Comparison of ENCODE assay signal across 19 cellular contexts in the genomic region with DNA sequence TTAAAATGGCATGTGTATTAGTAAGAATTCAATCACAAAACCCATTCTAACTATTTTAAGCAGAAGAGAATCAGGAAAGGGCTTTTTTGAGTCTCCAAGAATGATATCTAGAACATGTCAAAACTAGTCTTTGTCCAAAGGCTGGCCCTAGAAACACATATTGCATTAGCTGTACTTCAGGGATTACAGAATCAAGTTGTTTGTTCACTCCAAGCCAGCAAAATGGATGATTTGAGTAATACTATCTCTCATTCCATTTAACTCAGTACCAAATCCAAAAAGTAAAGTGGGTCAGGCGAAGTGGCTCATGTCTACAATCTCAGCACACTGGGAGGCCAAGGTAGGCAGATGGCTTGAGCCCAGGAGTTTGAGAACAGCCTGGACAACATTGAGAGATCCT. TPM values are rescaled to one million over a fixed set of nuclear protein-coding genes. Genes with fewer than 3 reads are reported as not detected.
DNase-seq lines count a peak whose midpoint lies in the region; ATAC-seq and TF ChIP-seq lines count a peak whose summit lies in the region.
"Had no signal": no experiment of that assay in that cellular context is flagged by ENCODE, and none has a peak within 500 bp of the region (broad histone marks: within the 10 kb centered on the region; RNA-seq: fewer than 3 reads in every experiment).

No MANE protein-coding gene starts in this region.

- intact Hi-C loops in activated T-helper 1 cell treated with anti-CD3 and anti-CD28 coated beads, Interleukin-12 subunit alpha, Interleukin-12 subunit beta, Interleukin-2, Interleukin-4 antibody, amounts not matched to agents 30 ng/mL and 10 ng/mL and 1 ng/mL, durations not matched to agents 14 hours and 24 hours and 36 hours (cut with micrococcal nuclease) = no loop called here

- H2BK12ac ChIP-seq in mesenchymal stem cell (ENCODE audit: low read length in 2 of 2) = no peak overlapping the region

- no peak overlapping the region for H2BK15ac ChIP-seq in mesenchymal stem cell (ENCODE audit: low read depth, poor library complexity, severe bottlenecking)

- H3K4me1 ChIP-seq in mesenchymal stem cell (ENCODE audit: control insufficient read depth, insufficient read depth, low read depth, low read length) (no peaks in the 10 kb centered on the region), GM23338 (ENCODE audit: insufficient read depth) (peaks cover 5% of the 10 kb centered on the region; the same call in 1 of the 2 replicates)

- peaks cover 13% of the 10 kb centered on the region for H3K79me2 ChIP-seq in GM23338 (replicated peaks; ENCODE audit: insufficient read depth)

- H3K36me3 ChIP-seq in mesenchymal stem cell (ENCODE audit: control insufficient read depth in 1 of 2, insufficient read depth in 2 of 2, low read depth in 1 of 2, low read length in 2 of 2) = peaks cover 0 to 68% of the 10 kb centered on the region in 2 experiments
- peaks cover 9% of the 10 kb centered on the region; the same call in 1 of the 2 replicates for H3K36me3 ChIP-seq in GM23338 (ENCODE audit: insufficient read depth)

- no peak for DNase-seq in activated T-cell treated with anti-CD3 and anti-CD28 coated beads, Interleukin-2, amount 50 U/mL, for 72 hours
- no peak for DNase-seq in activated T-cell treated with anti-CD3 and anti-CD28 coated beads, Interleukin-2, amount 50 U/mL, for 1 hour
- DNase-seq in fibroblast of gingiva (ENCODE audit: low read depth) = peak; percentile 15
- no peak for DNase-seq in mesenchymal stem cell
- DNase-seq in activated T-helper 1 cell treated with anti-CD3 and anti-CD28 coated beads, Interleukin-12 subunit alpha, Interleukin-12 subunit beta, Interleukin-2, Interleukin-4 antibody, amounts not matched to agents 30 ng/mL and 10 ng/mL and 1 ng/mL, durations not matched to agents 14 hours and 24 hours and 36 hours (ENCODE audit: low spot score) = no peak
- no peak for DNase-seq in GM23338 (ENCODE audit: low spot score)
- DNase-seq in mesenteric fat pad (ENCODE audit: low spot score) = no peak
- DNase-seq: Calu3; CD4-positive, alpha-beta memory T cell; DMS79; GOT3; KBM-7; NCI-H1417 treated with DMSO at 0.1 percent for 48 hours; NCI-H1930; NCI-H2171 treated with DMSO at 0.1 percent for 48 hours; NCI-H446 treated with DMSO at 0.1 percent for 48 hours; NK-92 treated with Interleukin-12 subunit alpha and Interleukin-12 subunit beta, amount 100 ng/mL, for 24 hours had no signal

- no peak overlapping the region for H3K27ac ChIP-seq in mesenchymal stem cell (ENCODE audit: low read length, poor library complexity, severe bottlenecking)
- H3K27ac ChIP-seq in GM23338 (ENCODE audit: low read depth) = no peak overlapping the region
- H3K27ac ChIP-seq: 22Rv1 had no signal

- H2AFZ ChIP-seq in mesenchymal stem cell (ENCODE audit: low read depth, low read length) (no peak overlapping the region), GM23338 (no peak overlapping the region)

- H4K8ac ChIP-seq in mesenchymal stem cell (ENCODE audit: low read length) = no peak overlapping the region

- H3K23ac ChIP-seq in mesenchymal stem cell (ENCODE audit: low read length in 2 of 2) = no peak overlapping the region

- H3K4me3 ChIP-seq in mesenchymal stem cell (ENCODE audit: insufficient read depth in 1 of 2, low read depth in 1 of 2, low read length in 2 of 2) = no peak overlapping the region
- H3K4me3 ChIP-seq in GM23338 = no peak overlapping the region

- H3K18ac ChIP-seq in mesenchymal stem cell (ENCODE audit: low read depth in 1 of 2, low read length in 2 of 2) = no peak overlapping the region

- no peaks in the 10 kb centered on the region for H3K9me3 ChIP-seq in mesenchymal stem cell (ENCODE audit: control insufficient read depth, low read length)

- H2AK5ac ChIP-seq in mesenchymal stem cell (ENCODE audit: low read length, severe bottlenecking) = no peak overlapping the region

- peaks cover 7% of the 10 kb centered on the region for H3K4me1 Mint-ChIP-seq in activated T-cell treated with anti-CD3 and anti-CD28 coated beads, Interleukin-2, amount 50 U/mL, for 72 hours (ENCODE audit: low read depth)
- peaks cover 16% of the 10 kb centered on the region for H3K4me1 Mint-ChIP-seq in activated T-helper 17 cell treated with anti-CD3 and anti-CD28 coated beads, Interleukin-2, amount 50 U/mL, for 72 hours
- peaks cover 5% of the 10 kb centered on the region for H3K4me1 Mint-ChIP-seq in activated T-helper 1 cell treated with anti-CD3 and anti-CD28 coated beads, Interleukin-12 subunit alpha, Interleukin-12 subunit beta, Interleukin-2, Interleukin-4 antibody, amounts not matched to agents 30 ng/mL and 10 ng/mL and 1 ng/mL, durations not matched to agents 14 hours and 24 hours and 36 hours (ENCODE audit: low read depth)
- peaks cover 2% of the 10 kb centered on the region; the same call in 1 of the 3 replicates for H3K4me1 Mint-ChIP-seq in GM23338

- H4K20me1 ChIP-seq in GM23338 (replicated peaks; ENCODE audit: insufficient read depth) = no peaks in the 10 kb centered on the region

- no peak for TF ChIP-seq CTCF in GM23338 (conservative IDR thresholded peaks at IDR 0.05; ENCODE audit: low read depth in 2 of 2)

- no peak overlapping the region for H4K91ac ChIP-seq in mesenchymal stem cell (ENCODE audit: low read length)

- no peak overlapping the region for H3K14ac ChIP-seq in mesenchymal stem cell (ENCODE audit: low read length in 2 of 2)

- peak overlapping the region; percentile 6 for H3K27ac Mint-ChIP-seq in activated T-cell treated with anti-CD3 and anti-CD28 coated beads, Interleukin-2, amount 50 U/mL, for 72 hours
- H3K27ac Mint-ChIP-seq in activated T-helper 17 cell treated with anti-CD3 and anti-CD28 coated beads, Interleukin-2, amount 50 U/mL, for 72 hours = peak overlapping the region; percentile 1
- H3K27ac Mint-ChIP-seq in activated T-helper 1 cell treated with anti-CD3 and anti-CD28 coated beads, Interleukin-12 subunit alpha, Interleukin-12 subunit beta, Interleukin-2, Interleukin-4 antibody, amounts not matched to agents 30 ng/mL and 10 ng/mL and 1 ng/mL, durations not matched to agents 14 hours and 24 hours and 36 hours = no peak overlapping the region
- H3K27ac Mint-ChIP-seq in GM23338 = no peak overlapping the region

- H3K4me3 Mint-ChIP-seq in activated T-cell treated with anti-CD3 and anti-CD28 coated beads, Interleukin-2, amount 50 U/mL, for 72 hours = no peak overlapping the region
- H3K4me3 Mint-ChIP-seq in activated T-helper 17 cell treated with anti-CD3 and anti-CD28 coated beads, Interleukin-2, amount 50 U/mL, for 72 hours = no peak overlapping the region
- no peak overlapping the region for H3K4me3 Mint-ChIP-seq in activated T-helper 1 cell treated with anti-CD3 and anti-CD28 coated beads, Interleukin-12 subunit alpha, Interleukin-12 subunit beta, Interleukin-2, Interleukin-4 antibody, amounts not matched to agents 30 ng/mL and 10 ng/mL and 1 ng/mL, durations not matched to agents 14 hours and 24 hours and 36 hours
- H3K4me3 Mint-ChIP-seq in GM23338 = no peak overlapping the region
- H3K4me3 Mint-ChIP-seq: CD4-positive, alpha-beta memory T cell had no signal

- no peaks in the 10 kb centered on the region for H3K27me3 ChIP-seq in mesenchymal stem cell (ENCODE audit: control insufficient read depth in 1 of 2, insufficient read depth in 1 of 2, low read length in 2 of 2)
- H3K27me3 ChIP-seq in GM23338 (ENCODE audit: insufficient read depth) = no peaks in the 10 kb centered on the region

- H3K4me2 ChIP-seq in mesenchymal stem cell (ENCODE audit: low read length, poor library complexity, severe bottlenecking) (no peak overlapping the region), GM23338 (no peak overlapping the region)

- H3K9me3 Mint-ChIP-seq in activated T-cell treated with anti-CD3 and anti-CD28 coated beads, Interleukin-2, amount 50 U/mL, for 72 hours = no peaks in the 10 kb centered on the region
- no peaks in the 10 kb centered on the region for H3K9me3 Mint-ChIP-seq in activated T-helper 17 cell treated with anti-CD3 and anti-CD28 coated beads, Interleukin-2, amount 50 U/mL, for 72 hours
- H3K9me3 Mint-ChIP-seq in activated T-helper 1 cell treated with anti-CD3 and anti-CD28 coated beads, Interleukin-12 subunit alpha, Interleukin-12 subunit beta, Interleukin-2, Interleukin-4 antibody, amounts not matched to agents 30 ng/mL and 10 ng/mL and 1 ng/mL, durations not matched to agents 14 hours and 24 hours and 36 hours = no peaks in the 10 kb centered on the region
- H3K9me3 Mint-ChIP-seq in GM23338 = no peaks in the 10 kb centered on the region
- H3K9me3 Mint-ChIP-seq: CD4-positive, alpha-beta memory T cell had no signal

- no peaks in the 10 kb centered on the region for H3K9me2 ChIP-seq in GM23338 (ENCODE audit: insufficient read depth)

- no peaks in the 10 kb centered on the region for H3K27me3 Mint-ChIP-seq in activated T-cell treated with anti-CD3 and anti-CD28 coated beads, Interleukin-2, amount 50 U/mL, for 72 hours (ENCODE audit: low read depth)
- no peaks in the 10 kb centered on the region for H3K27me3 Mint-ChIP-seq in activated T-helper 17 cell treated with anti-CD3 and anti-CD28 coated beads, Interleukin-2, amount 50 U/mL, for 72 hours
- no peaks in the 10 kb centered on the region for H3K27me3 Mint-ChIP-seq in activated T-helper 1 cell treated with anti-CD3 and anti-CD28 coated beads, Interleukin-12 subunit alpha, Interleukin-12 subunit beta, Interleukin-2, Interleukin-4 antibody, amounts not matched to agents 30 ng/mL and 10 ng/mL and 1 ng/mL, durations not matched to agents 14 hours and 24 hours and 36 hours (ENCODE audit: insufficient read depth)
- no peaks in the 10 kb centered on the region for H3K27me3 Mint-ChIP-seq in GM23338 (ENCODE audit: insufficient read depth, low read depth, poor library complexity)
- H3K27me3 Mint-ChIP-seq: CD4-positive, alpha-beta memory T cell had no signal

- H2BK120ac ChIP-seq in mesenchymal stem cell (ENCODE audit: low read depth, low read length) = no peak overlapping the region

- H3F3A ChIP-seq in GM23338 (replicated peaks; ENCODE audit: low read depth) = no peaks in the 10 kb centered on the region

- H3K36me3 Mint-ChIP-seq in activated T-cell treated with anti-CD3 and anti-CD28 coated beads, Interleukin-2, amount 50 U/mL, for 72 hours (ENCODE audit: insufficient read depth in 2 of 2) = peaks cover 0 to 2% of the 10 kb centered on the region in 2 donors
- peaks cover 85% of the 10 kb centered on the region for H3K36me3 Mint-ChIP-seq in activated T-helper 17 cell treated with anti-CD3 and anti-CD28 coated beads, Interleukin-2, amount 50 U/mL, for 72 hours (ENCODE audit: low read depth)
- H3K36me3 Mint-ChIP-seq in activated T-helper 1 cell treated with anti-CD3 and anti-CD28 coated beads, Interleukin-12 subunit alpha, Interleukin-12 subunit beta, Interleukin-2, Interleukin-4 antibody, amounts not matched to agents 30 ng/mL and 10 ng/mL and 1 ng/mL, durations not matched to agents 14 hours and 24 hours and 36 hours (ENCODE audit: low read depth) = peaks cover 24% of the 10 kb centered on the region
- H3K36me3 Mint-ChIP-seq in GM23338 (ENCODE audit: low read depth) = peaks cover 27% of the 10 kb centered on the region

- H2BK5ac ChIP-seq in mesenchymal stem cell (ENCODE audit: low read depth, low read length, poor library complexity, severe bottlenecking) = no peak overlapping the region

- ATAC-seq in activated T-cell treated with anti-CD3 and anti-CD28 coated beads, Interleukin-2, amount 50 U/mL, for 72 hours (replicated peaks in 1 of 2) = no peak
- no peak for ATAC-seq in activated T-helper 17 cell treated with anti-CD3 and anti-CD28 coated beads, Interleukin-2, amount 50 U/mL, for 72 hours (replicated peaks)
- no peak for ATAC-seq in GM23338

- WGBS in mesenchymal stem cell = 100% methylated on average over 1 of the region's 1 CpG

- peaks cover 8% of the 10 kb centered on the region for H3K79me1 ChIP-seq in mesenchymal stem cell (replicated peaks; ENCODE audit: low read length, poor library complexity, severe bottlenecking)

- peak overlapping the region; percentile 52 for H3K9ac ChIP-seq in mesenchymal stem cell (ENCODE audit: low read length)

- H3K4ac ChIP-seq in mesenchymal stem cell (ENCODE audit: low read depth in 1 of 2, low read length in 2 of 2) = no peak overlapping the region

RNA-seq across cellular contexts. Expression of gene ATF2, which starts 41.3 kb away (rescaled TPM):
- 10 to 100 TPM; 65.8 to 67.0 TPM for total RNA-seq in activated T-cell treated with anti-CD3 and anti-CD28 coated beads, Interleukin-2, amount 50 U/mL, for 72 hours
- total RNA-seq in activated T-helper 17 cell treated with anti-CD3 and anti-CD28 coated beads, Interleukin-2, amount 50 U/mL, for 72 hours = 10 to 100 TPM; 57.5 to 64.1 TPM
- 47.5 TPM for polyA plus RNA-seq in mesenchymal stem cell (2013, experiment 1 of 2)
- polyA plus RNA-seq in mesenchymal stem cell (2013, experiment 2 of 2) = 49.2 TPM
- 57.0 and 59.7 TPM in 2 replicates for total RNA-seq in activated T-helper 1 cell treated with anti-CD3 and anti-CD28 coated beads, Interleukin-12 subunit alpha, Interleukin-12 subunit beta, Interleukin-2, Interleukin-4 antibody, amounts not matched to agents 30 ng/mL and 10 ng/mL and 1 ng/mL, durations not matched to agents 14 hours and 24 hours and 36 hours
- 56.2 and 63.1 TPM in 2 replicates for total RNA-seq in GM23338 (2014; rRNA removed; shearing (Covaris generic))
- polyA plus RNA-seq in GM23338 (2016; fragmentation: Nextera tagmentation; extraction: Ambion mirVana) = 20.3 and 23.6 TPM in 2 replicates
- 51.5 TPM for total RNA-seq in mesenteric fat pad

RNA-seq across cellular contexts. Expression of gene ATP5MC3, which starts 54.8 kb away (rescaled TPM):
- total RNA-seq in activated T-cell treated with anti-CD3 and anti-CD28 coated beads, Interleukin-2, amount 50 U/mL, for 72 hours = 100 to 1,000 TPM; 186 to 210 TPM
- 100 to 1,000 TPM; 200 to 416 TPM for total RNA-seq in activated T-helper 17 cell treated with anti-CD3 and anti-CD28 coated beads, Interleukin-2, amount 50 U/mL, for 72 hours
- polyA plus RNA-seq in mesenchymal stem cell (2013, experiment 1 of 2) = 316 TPM
- 331 TPM for polyA plus RNA-seq in mesenchymal stem cell (2013, experiment 2 of 2)
- total RNA-seq in activated T-helper 1 cell treated with anti-CD3 and anti-CD28 coated beads, Interleukin-12 subunit alpha, Interleukin-12 subunit beta, Interleukin-2, Interleukin-4 antibody, amounts not matched to agents 30 ng/mL and 10 ng/mL and 1 ng/mL, durations not matched to agents 14 hours and 24 hours and 36 hours = 365 and 380 TPM in 2 replicates
- total RNA-seq in GM23338 (2014; rRNA removed; shearing (Covaris generic)) = 185 and 189 TPM in 2 replicates
- 531 and 557 TPM in 2 replicates for polyA plus RNA-seq in GM23338 (2016; fragmentation: Nextera tagmentation; extraction: Ambion mirVana)
- total RNA-seq in mesenteric fat pad = 269 TPM

Comparison
In these comparisons a context has a peak if more than half of its experiments do, and no peak if none do; other contexts are left out.
1. H3K27ac Mint-ChIP-seq: peak in activated T-cell treated with anti-CD3 and anti-CD28 coated beads, Interleukin-2, amount 50 U/mL, for 72 hours (single experiment) and activated T-helper 17 cell treated with anti-CD3 and anti-CD28 coated beads, Interleukin-2, amount 50 U/mL, for 72 hours (single experiment); none in activated T-helper 1 cell treated with anti-CD3 and anti-CD28 coated beads, Interleukin-12 subunit alpha, Interleukin-12 subunit beta, Interleukin-2, Interleukin-4 antibody, amounts not matched to agents 30 ng/mL and 10 ng/mL and 1 ng/mL, durations not matched to agents 14 hours and 24 hours and 36 hours (single experiment) and GM23338 (single experiment).